In genomic region chr6:42746452-42747400, GRCh38 we compare ENCODE assay signal across 1 cellular context.
TF ChIP-seq lines count a peak whose summit lies in the region.

No MANE protein-coding gene starts in this region.

TF ChIP-seq in HEK293, 187 proteins besides CTCF, POLR2A, EP300 and RAD21 (continued from another document and continues in another):
- TF ChIP-seq ZNF777 (tag by site-specific recombination; IDR thresholded peaks at IDR 0.05; ENCODE audit: borderline replicate concordance) = no peak
- TF ChIP-seq ZNF701 (tag by site-specific recombination; IDR thresholded peaks at IDR 0.05) = 0 out of 2 replicates have a peak, but pooled peaks have one; percentile 24
- peak; percentile 25; the same call in 1 of the 2 replicates for TF ChIP-seq ZNF449 (tag by site-specific recombination; IDR thresholded peaks at IDR 0.05)
- TF ChIP-seq, protein P1, sequence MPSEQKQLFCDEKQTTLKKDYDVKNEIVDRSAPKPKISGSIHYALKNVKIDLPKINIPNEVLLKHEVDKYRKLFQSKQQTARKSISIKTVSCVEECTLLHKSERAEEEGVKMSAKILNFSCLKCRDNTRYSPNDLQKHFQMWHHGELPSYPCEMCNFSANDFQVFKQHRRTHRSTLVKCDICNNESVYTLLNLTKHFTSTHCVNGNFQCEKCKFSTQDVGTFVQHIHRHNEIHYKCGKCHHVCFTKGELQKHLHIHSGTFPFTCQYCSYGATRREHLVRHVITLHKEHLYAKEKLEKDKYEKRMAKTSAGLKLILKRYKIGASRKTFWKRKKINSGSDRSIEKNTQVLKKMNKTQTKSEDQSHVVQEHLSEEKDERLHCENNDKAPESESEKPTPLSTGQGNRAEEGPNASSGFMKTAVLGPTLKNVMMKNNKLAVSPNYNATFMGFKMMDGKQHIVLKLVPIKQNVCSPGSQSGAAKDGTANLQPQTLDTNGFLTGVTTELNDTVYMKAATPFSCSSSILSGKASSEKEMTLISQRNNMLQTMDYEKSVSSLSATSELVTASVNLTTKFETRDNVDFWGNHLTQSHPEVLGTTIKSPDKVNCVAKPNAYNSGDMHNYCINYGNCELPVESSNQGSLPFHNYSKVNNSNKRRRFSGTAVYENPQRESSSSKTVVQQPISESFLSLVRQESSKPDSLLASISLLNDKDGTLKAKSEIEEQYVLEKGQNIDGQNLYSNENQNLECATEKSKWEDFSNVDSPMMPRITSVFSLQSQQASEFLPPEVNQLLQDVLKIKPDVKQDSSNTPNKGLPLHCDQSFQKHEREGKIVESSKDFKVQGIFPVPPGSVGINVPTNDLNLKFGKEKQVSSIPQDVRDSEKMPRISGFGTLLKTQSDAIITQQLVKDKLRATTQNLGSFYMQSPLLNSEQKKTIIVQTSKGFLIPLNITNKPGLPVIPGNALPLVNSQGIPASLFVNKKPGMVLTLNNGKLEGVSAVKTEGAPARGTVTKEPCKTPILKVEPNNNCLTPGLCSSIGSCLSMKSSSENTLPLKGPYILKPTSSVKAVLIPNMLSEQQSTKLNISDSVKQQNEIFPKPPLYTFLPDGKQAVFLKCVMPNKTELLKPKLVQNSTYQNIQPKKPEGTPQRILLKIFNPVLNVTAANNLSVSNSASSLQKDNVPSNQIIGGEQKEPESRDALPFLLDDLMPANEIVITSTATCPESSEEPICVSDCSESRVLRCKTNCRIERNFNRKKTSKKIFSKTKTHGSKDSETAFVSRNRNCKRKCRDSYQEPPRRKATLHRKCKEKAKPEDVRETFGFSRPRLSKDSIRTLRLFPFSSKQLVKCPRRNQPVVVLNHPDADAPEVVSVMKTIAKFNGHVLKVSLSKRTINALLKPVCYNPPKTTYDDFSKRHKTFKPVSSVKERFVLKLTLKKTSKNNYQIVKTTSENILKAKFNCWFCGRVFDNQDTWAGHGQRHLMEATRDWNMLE (tag by site-specific recombination; conservative IDR thresholded peaks at IDR 0.05; ENCODE audit: low read depth) = peak; percentile 41; the same call in 1 of the 2 replicates
- no peak for TF ChIP-seq ZNF768 (tag by site-specific recombination; IDR thresholded peaks at IDR 0.05)
- no peak for TF ChIP-seq ZSCAN4 (tag by site-specific recombination; IDR thresholded peaks at IDR 0.05)
- no peak for TF ChIP-seq ZNF558 (tag by site-specific recombination; IDR thresholded peaks at IDR 0.05)
- TF ChIP-seq ZNF48 (tag by site-specific recombination; IDR thresholded peaks at IDR 0.05) = no peak
- TF ChIP-seq ZNF169 (tag by site-specific recombination; IDR thresholded peaks at IDR 0.05) = no peak
- peak; percentile 90 for TF ChIP-seq IKZF3 (tag by site-specific recombination; IDR thresholded peaks at IDR 0.05)
- no peak for TF ChIP-seq ZNF140 (tag by site-specific recombination; IDR thresholded peaks at IDR 0.05)
- TF ChIP-seq, protein P2, sequence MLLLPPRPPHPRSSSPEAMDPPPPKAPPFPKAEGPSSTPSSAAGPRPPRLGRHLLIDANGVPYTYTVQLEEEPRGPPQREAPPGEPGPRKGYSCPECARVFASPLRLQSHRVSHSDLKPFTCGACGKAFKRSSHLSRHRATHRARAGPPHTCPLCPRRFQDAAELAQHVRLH (tag by site-specific recombination; IDR thresholded peaks at IDR 0.05) = peak; percentile 62
- TF ChIP-seq SALL2 (tag by site-specific recombination; IDR thresholded peaks at IDR 0.05; ENCODE audit: borderline replicate concordance) = no peak
- no peak for TF ChIP-seq ZFP41 (tag by site-specific recombination; IDR thresholded peaks at IDR 0.05; ENCODE audit: borderline replicate concordance)
- TF ChIP-seq ZNF148 (tag by site-specific recombination; IDR thresholded peaks at IDR 0.05; ENCODE audit: borderline replicate concordance) = no peak
- no peak for TF ChIP-seq ZNF292 (tag by site-specific recombination; IDR thresholded peaks at IDR 0.05; ENCODE audit: borderline replicate concordance, low read depth)
- TF ChIP-seq ZNF549 (tag by site-specific recombination; IDR thresholded peaks at IDR 0.05) = no peak
- peak; percentile 98 for TF ChIP-seq ZNF341 (tag by site-specific recombination; IDR thresholded peaks at IDR 0.05; ENCODE audit: low read depth)
- TF ChIP-seq ZNF548 (tag by site-specific recombination; IDR thresholded peaks at IDR 0.05) = no peak
- no peak for TF ChIP-seq ZNF621 (tag by site-specific recombination; IDR thresholded peaks at IDR 0.05)
- TF ChIP-seq ZNF16 (tag by site-specific recombination; IDR thresholded peaks at IDR 0.05; ENCODE audit: low read depth) = no peak
- TF ChIP-seq ZNF266 (tag by site-specific recombination; IDR thresholded peaks at IDR 0.05; ENCODE audit: low read depth) = no peak
- no peak for TF ChIP-seq ZNF830 (tag by site-specific recombination; IDR thresholded peaks at IDR 0.05; ENCODE audit: low read depth)
- TF ChIP-seq, protein P3, sequence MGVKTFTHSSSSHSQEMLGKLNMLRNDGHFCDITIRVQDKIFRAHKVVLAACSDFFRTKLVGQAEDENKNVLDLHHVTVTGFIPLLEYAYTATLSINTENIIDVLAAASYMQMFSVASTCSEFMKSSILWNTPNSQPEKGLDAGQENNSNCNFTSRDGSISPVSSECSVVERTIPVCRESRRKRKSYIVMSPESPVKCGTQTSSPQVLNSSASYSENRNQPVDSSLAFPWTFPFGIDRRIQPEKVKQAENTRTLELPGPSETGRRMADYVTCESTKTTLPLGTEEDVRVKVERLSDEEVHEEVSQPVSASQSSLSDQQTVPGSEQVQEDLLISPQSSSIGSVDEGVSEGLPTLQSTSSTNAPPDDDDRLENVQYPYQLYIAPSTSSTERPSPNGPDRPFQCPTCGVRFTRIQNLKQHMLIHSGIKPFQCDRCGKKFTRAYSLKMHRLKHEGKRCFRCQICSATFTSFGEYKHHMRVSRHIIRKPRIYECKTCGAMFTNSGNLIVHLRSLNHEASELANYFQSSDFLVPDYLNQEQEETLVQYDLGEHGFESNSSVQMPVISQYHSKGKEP (tag by site-specific recombination; IDR thresholded peaks at IDR 0.05) = no peak; the same call in 1 of the 2 replicates
- TF ChIP-seq, protein P4, sequence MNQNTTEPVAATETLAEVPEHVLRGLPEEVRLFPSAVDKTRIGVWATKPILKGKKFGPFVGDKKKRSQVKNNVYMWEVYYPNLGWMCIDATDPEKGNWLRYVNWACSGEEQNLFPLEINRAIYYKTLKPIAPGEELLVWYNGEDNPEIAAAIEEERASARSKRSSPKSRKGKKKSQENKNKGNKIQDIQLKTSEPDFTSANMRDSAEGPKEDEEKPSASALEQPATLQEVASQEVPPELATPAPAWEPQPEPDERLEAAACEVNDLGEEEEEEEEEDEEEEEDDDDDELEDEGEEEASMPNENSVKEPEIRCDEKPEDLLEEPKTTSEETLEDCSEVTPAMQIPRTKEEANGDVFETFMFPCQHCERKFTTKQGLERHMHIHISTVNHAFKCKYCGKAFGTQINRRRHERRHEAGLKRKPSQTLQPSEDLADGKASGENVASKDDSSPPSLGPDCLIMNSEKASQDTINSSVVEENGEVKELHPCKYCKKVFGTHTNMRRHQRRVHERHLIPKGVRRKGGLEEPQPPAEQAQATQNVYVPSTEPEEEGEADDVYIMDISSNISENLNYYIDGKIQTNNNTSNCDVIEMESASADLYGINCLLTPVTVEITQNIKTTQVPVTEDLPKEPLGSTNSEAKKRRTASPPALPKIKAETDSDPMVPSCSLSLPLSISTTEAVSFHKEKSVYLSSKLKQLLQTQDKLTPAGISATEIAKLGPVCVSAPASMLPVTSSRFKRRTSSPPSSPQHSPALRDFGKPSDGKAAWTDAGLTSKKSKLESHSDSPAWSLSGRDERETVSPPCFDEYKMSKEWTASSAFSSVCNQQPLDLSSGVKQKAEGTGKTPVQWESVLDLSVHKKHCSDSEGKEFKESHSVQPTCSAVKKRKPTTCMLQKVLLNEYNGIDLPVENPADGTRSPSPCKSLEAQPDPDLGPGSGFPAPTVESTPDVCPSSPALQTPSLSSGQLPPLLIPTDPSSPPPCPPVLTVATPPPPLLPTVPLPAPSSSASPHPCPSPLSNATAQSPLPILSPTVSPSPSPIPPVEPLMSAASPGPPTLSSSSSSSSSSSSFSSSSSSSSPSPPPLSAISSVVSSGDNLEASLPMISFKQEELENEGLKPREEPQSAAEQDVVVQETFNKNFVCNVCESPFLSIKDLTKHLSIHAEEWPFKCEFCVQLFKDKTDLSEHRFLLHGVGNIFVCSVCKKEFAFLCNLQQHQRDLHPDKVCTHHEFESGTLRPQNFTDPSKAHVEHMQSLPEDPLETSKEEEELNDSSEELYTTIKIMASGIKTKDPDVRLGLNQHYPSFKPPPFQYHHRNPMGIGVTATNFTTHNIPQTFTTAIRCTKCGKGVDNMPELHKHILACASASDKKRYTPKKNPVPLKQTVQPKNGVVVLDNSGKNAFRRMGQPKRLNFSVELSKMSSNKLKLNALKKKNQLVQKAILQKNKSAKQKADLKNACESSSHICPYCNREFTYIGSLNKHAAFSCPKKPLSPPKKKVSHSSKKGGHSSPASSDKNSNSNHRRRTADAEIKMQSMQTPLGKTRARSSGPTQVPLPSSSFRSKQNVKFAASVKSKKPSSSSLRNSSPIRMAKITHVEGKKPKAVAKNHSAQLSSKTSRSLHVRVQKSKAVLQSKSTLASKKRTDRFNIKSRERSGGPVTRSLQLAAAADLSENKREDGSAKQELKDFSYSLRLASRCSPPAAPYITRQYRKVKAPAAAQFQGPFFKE (tag by site-specific recombination; IDR thresholded peaks at IDR 0.05; ENCODE audit: borderline replicate concordance) = no peak
- TF ChIP-seq, protein P5, sequence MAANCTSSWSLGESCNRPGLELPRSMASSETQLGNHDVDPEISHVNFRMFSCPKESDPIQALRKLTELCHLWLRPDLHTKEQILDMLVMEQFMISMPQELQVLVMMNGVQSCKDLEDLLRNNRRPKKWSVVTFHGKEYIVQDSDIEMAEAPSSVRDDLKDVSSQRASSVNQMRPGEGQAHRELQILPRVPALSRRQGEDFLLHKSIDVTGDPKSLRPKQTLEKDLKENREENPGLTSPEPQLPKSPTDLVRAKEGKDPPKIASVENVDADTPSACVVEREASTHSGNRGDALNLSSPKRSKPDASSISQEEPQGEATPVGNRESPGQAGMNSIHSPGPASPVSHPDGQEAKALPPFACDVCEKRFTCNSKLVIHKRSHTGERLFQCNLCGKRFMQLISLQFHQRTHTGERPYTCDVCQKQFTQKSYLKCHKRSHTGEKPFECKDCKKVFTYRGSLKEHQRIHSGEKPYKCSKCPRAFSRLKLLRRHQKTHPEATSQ (tag by site-specific recombination; IDR thresholded peaks at IDR 0.05) = no peak
- no peak for TF ChIP-seq ZNF529 (tag by site-specific recombination; IDR thresholded peaks at IDR 0.05; ENCODE audit: insufficient replicate concordance)
- TF ChIP-seq EGR2 (tag by site-specific recombination; IDR thresholded peaks at IDR 0.05; ENCODE audit: low read depth) = peak; percentile 58
- no peak for TF ChIP-seq ZNF426 (tag by site-specific recombination; IDR thresholded peaks at IDR 0.05)
- no peak for TF ChIP-seq ZNF544 (tag by site-specific recombination; IDR thresholded peaks at IDR 0.05)
- TF ChIP-seq ZNF24 (tag by site-specific recombination; IDR thresholded peaks at IDR 0.05) = peak; percentile 59; the same call in 1 of the 2 replicates
- TF ChIP-seq OVOL3 (tag by site-specific recombination; IDR thresholded peaks at IDR 0.05) = no peak
- no peak for TF ChIP-seq ZNF571 (tag by site-specific recombination; IDR thresholded peaks at IDR 0.05)
- TF ChIP-seq ZNF132 (tag by site-specific recombination; IDR thresholded peaks at IDR 0.05; ENCODE audit: borderline replicate concordance) = no peak
- 0 out of 2 replicates have a peak, but pooled peaks have one; percentile 38 for TF ChIP-seq ZNF146 (tag by site-specific recombination; IDR thresholded peaks at IDR 0.05)
- peak; percentile 69 for TF ChIP-seq WT1 (tag by site-specific recombination; IDR thresholded peaks at IDR 0.05)
- TF ChIP-seq ZNF677 (tag by site-specific recombination; IDR thresholded peaks at IDR 0.05) = no peak
- peak; percentile 73 for TF ChIP-seq ZNF501 (tag by site-specific recombination; IDR thresholded peaks at IDR 0.05)
- no peak for TF ChIP-seq TCF7L2 (IDR thresholded peaks at IDR 0.05; ENCODE audit: borderline replicate concordance, low read depth, low read length)
- TF ChIP-seq SCRT1 (tag by site-specific recombination; IDR thresholded peaks at IDR 0.05; ENCODE audit: borderline replicate concordance) = no peak
- no peak for TF ChIP-seq MYNN (tag by site-specific recombination; IDR thresholded peaks at IDR 0.05; ENCODE audit: borderline replicate concordance)
